ENCODE assay signal across 22 cellular contexts in the genomic region with DNA sequence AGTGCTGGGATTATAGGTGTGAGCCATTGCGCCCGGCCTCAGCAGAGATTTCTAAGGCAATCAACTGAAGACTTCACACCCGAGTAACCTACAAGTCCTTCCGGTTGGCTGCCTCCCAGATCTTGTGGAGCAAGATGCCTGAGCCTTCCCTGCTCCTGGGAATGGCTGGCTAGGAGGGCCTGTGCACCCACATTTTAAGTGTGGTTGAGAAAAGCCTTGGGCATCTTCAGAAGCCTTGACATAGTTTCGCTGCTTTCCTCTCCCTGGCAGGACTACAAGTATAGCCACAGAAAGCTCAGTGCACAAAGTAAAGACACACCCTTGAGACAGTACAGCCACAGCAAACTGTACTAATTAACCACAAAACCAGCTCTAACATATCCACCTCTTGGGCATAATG.
"Had no signal": no experiment of that assay in that cellular context is flagged by ENCODE, and none has a peak within 500 bp of the region (broad histone marks: within the 10 kb centered on the region; RNA-seq: fewer than 3 reads in every experiment).

No MANE protein-coding gene starts in this region.

- H3K27ac Mint-ChIP-seq: activated naive CD4-positive, alpha-beta T cell treated with anti-CD3 and anti-CD28 coated beads for 36 hours; activated naive CD8-positive, alpha-beta T cell treated with anti-CD3 and anti-CD28 coated beads, Interleukin-2, amount 50 U/mL, for 24 hours; activated T-helper 2 cell treated with anti-CD3 and anti-CD28 coated beads, Interferon-gamma antibody, Interleukin-2, Interleukin-4, amounts not matched to agents 10 μg/mL and 5 μg/mL and 100 μg/mL, durations not matched to agents 14 hours and 24 hours and 36 hours; effector memory CD8-positive, alpha-beta T cell; stimulated activated memory B cell treated with anti-CD40 and anti-IgM and Interleukin-4, amounts not matched to agents 10 μg/mL and 1 μg/mL and 100 μg/mL, for 72 hours; T-cell had no signal

- H3K4me1 ChIP-seq: breast epithelium, lower lobe of right lung, pancreas, tibial artery, uterus had no signal

- ATAC-seq: activated naive CD8-positive, alpha-beta T cell treated with anti-CD3 and anti-CD28 coated beads, Interleukin-2, amount 50 U/mL, for 24 hours; effector memory CD8-positive, alpha-beta T cell; lower lobe of right lung; pancreas; stimulated activated memory B cell treated with anti-CD40 and anti-IgM and Interleukin-4, amounts not matched to agents 10 μg/mL and 1 μg/mL and 100 μg/mL, for 72 hours; T-cell had no signal

- H3K36me3 Mint-ChIP-seq: naive B cell had no signal

- H3K4me1 Mint-ChIP-seq: naive B cell; stimulated activated memory B cell treated with anti-CD40 and anti-IgM and Interleukin-4, amounts not matched to agents 10 μg/mL and 1 μg/mL and 100 μg/mL, for 72 hours; T-cell had no signal

- H3K9me3 Mint-ChIP-seq: effector memory CD8-positive, alpha-beta T cell; stimulated activated memory B cell treated with anti-CD40 and anti-IgM and Interleukin-4, amounts not matched to agents 10 μg/mL and 1 μg/mL and 100 μg/mL, for 72 hours; T-cell had no signal

- H3K27me3 Mint-ChIP-seq: activated naive CD8-positive, alpha-beta T cell treated with anti-CD3 and anti-CD28 coated beads, Interleukin-2, amount 50 U/mL, for 24 hours; naive B cell; stimulated activated memory B cell treated with anti-CD40 and anti-IgM and Interleukin-4, amounts not matched to agents 10 μg/mL and 1 μg/mL and 100 μg/mL, for 72 hours; T-cell had no signal

- H3K27me3 ChIP-seq: breast epithelium, pancreas, tibial artery, uterus had no signal

- H3K4me3 Mint-ChIP-seq: activated naive CD4-positive, alpha-beta T cell treated with anti-CD3 and anti-CD28 coated beads for 36 hours; activated naive CD8-positive, alpha-beta T cell treated with anti-CD3 and anti-CD28 coated beads, Interleukin-2, amount 50 U/mL, for 24 hours; effector memory CD8-positive, alpha-beta T cell; naive B cell; stimulated activated memory B cell treated with anti-CD40 and anti-IgM and Interleukin-4, amounts not matched to agents 10 μg/mL and 1 μg/mL and 100 μg/mL, for 72 hours; T-cell had no signal

- DNase-seq: activated CD4-positive, alpha-beta T cell treated with anti-CD3 and anti-CD28 coated beads for 1 hour; activated CD4-positive, alpha-beta T cell treated with anti-CD3 and anti-CD28 coated beads, Interleukin-2, amount 50 U/mL, for 4 hours; activated naive CD4-positive, alpha-beta T cell treated with anti-CD3 and anti-CD28 coated beads for 36 hours; activated naive CD8-positive, alpha-beta T cell treated with anti-CD3 and anti-CD28 coated beads, Interleukin-2, amount 50 U/mL, for 24 hours; activated T-cell treated with anti-CD3 and anti-CD28 coated beads, Interleukin-2, amount 50 U/mL, for 1 hour; aorta; dermis blood vessel endothelial cell; effector memory CD8-positive, alpha-beta T cell; hypothalamus; lower lobe of right lung; midbrain; naive B cell; pancreas; retina; stimulated activated CD4-positive, alpha-beta T cell treated with anti-CD3 and anti-CD28 coated beads, Interleukin-2, amount 100 ng/mL, for 48 hours; T-cell; T-helper 9 cell; tibial artery; uterus had no signal

- H3K27ac ChIP-seq: breast epithelium, lower lobe of right lung, pancreas, tibial artery, uterus had no signal
